20 cellular contexts compared by ENCODE assay signal in genomic region chr7:82859106-82859850, GRCh38.
DNase-seq lines count a peak whose midpoint lies in the region; ATAC-seq and TF ChIP-seq lines count a peak whose summit lies in the region.
"Had no signal": no experiment of that assay in that cellular context is flagged by ENCODE, and none has a peak within 500 bp of the region (broad histone marks: within the 10 kb centered on the region; RNA-seq: fewer than 3 reads in every experiment).

No MANE protein-coding gene starts in this region.

- H2BK15ac ChIP-seq in mesendoderm (replicated peaks; ENCODE audit: low read depth): no peak overlapping the region

- H3K79me1 ChIP-seq in mesendoderm (ENCODE audit: low read length): no peaks in the 10 kb centered on the region

- no peak overlapping the region for H3K4me3 Mint-ChIP-seq in stimulated activated effector memory CD8-positive, alpha-beta T cell treated with anti-CD3 and anti-CD28 coated beads, Interleukin-12 subunit alpha, Interleukin-12 subunit beta, amount 100 ng/mL, for 72 hours
- H3K4me3 Mint-ChIP-seq in stimulated activated naive CD8-positive, alpha-beta T cell treated with anti-CD3 and anti-CD28 coated beads, Interleukin-15, amount 100 ng/mL, for 72 hours: no peak overlapping the region
- H3K4me3 Mint-ChIP-seq: activated T-helper 17 cell treated with anti-CD3 and anti-CD28 coated beads, Interleukin-2, amount 50 U/mL, for 72 hours; B cell had no signal

- H3K4me3 ChIP-seq in MG63: no peak overlapping the region
- H3K4me3 ChIP-seq in mesendoderm (ENCODE audit: low read length): no peak overlapping the region
- no peak overlapping the region for H3K4me3 ChIP-seq in testis
- H3K4me3 ChIP-seq: ascending aorta, tibial nerve had no signal

- TF ChIP-seq POLR2A in testis (IDR thresholded peaks at IDR 0.05): no peak

- peak overlapping the region; percentile 21 for H2BK120ac ChIP-seq in mesendoderm (ENCODE audit: low read depth, low read length)

- intact Hi-C loops in testis (cut with DNase I; ENCODE audit: low total_unique reads): no loop called here

- H3K27me3 ChIP-seq in MG63 (no peaks in the 10 kb centered on the region), mesendoderm (ENCODE audit: insufficient read depth, low read length, poor library complexity) (no peaks in the 10 kb centered on the region), testis (no peaks in the 10 kb centered on the region)
- H3K27me3 ChIP-seq: ascending aorta, tibial nerve had no signal

- H3K27me3 Mint-ChIP-seq in stimulated activated naive CD8-positive, alpha-beta T cell treated with anti-CD3 and anti-CD28 coated beads, Interleukin-15, amount 100 ng/mL, for 72 hours: no peaks in the 10 kb centered on the region
- H3K27me3 Mint-ChIP-seq: activated T-helper 17 cell treated with anti-CD3 and anti-CD28 coated beads, Interleukin-2, amount 50 U/mL, for 72 hours; B cell; progenitor cell of endocrine pancreas had no signal

- no peak overlapping the region for H2AK5ac ChIP-seq in mesendoderm (ENCODE audit: low read length)

- H3K18ac ChIP-seq in mesendoderm (ENCODE audit: low read length): peak overlapping the region; percentile 18

- DNase-seq in EL (peak; percentile 67), MG63 (peak; percentile 1), cerebellar cortex (ENCODE audit: low spot score) (peak; percentile 22), mesendoderm (peak; percentile 63), testis (no peak), NCI-H526 (lab: John Stamatoyannopoulos, UW) (no peak)
- no peak for DNase-seq in stimulated activated effector memory CD8-positive, alpha-beta T cell treated with anti-CD3 and anti-CD28 coated beads, Interleukin-12 subunit alpha, Interleukin-12 subunit beta, amount 100 ng/mL, for 72 hours (ENCODE audit: low spot score in 2 of 2)
- DNase-seq in stimulated activated naive CD8-positive, alpha-beta T cell treated with anti-CD3 and anti-CD28 coated beads, Interleukin-15, amount 100 ng/mL, for 72 hours: no peak
- DNase-seq: activated CD4-positive, alpha-beta T cell treated with anti-CD3 and anti-CD28 coated beads, Interleukin-2, amount 50 U/mL, for 4 hours; effector memory CD4-positive, alpha-beta T cell; KBM-7; NCI-H2107; Right ventricle myocardium superior; stimulated activated CD4-positive, alpha-beta T cell treated with anti-CD3 and anti-CD28 coated beads, Interleukin-2, amount 100 ng/mL, for 24 hours; stimulated activated CD8-positive, alpha-beta memory T cell treated with anti-CD3 and anti-CD28 coated beads, Interleukin-4, amount 100 ng/mL, for 48 hours had no signal

- no peaks in the 10 kb centered on the region for H3K79me2 ChIP-seq in mesendoderm (ENCODE audit: control insufficient read depth, insufficient read depth, low read length)

- no peak for TF ChIP-seq CTCF in testis (IDR thresholded peaks at IDR 0.05)

- no peaks in the 10 kb centered on the region for H3K4me1 Mint-ChIP-seq in stimulated activated effector memory CD8-positive, alpha-beta T cell treated with anti-CD3 and anti-CD28 coated beads, Interleukin-12 subunit alpha, Interleukin-12 subunit beta, amount 100 ng/mL, for 72 hours
- no peaks in the 10 kb centered on the region for H3K4me1 Mint-ChIP-seq in stimulated activated naive CD8-positive, alpha-beta T cell treated with anti-CD3 and anti-CD28 coated beads, Interleukin-15, amount 100 ng/mL, for 72 hours
- H3K4me1 Mint-ChIP-seq: activated T-helper 17 cell treated with anti-CD3 and anti-CD28 coated beads, Interleukin-2, amount 50 U/mL, for 72 hours; B cell had no signal

- H3K23ac ChIP-seq in mesendoderm (ENCODE audit: low read length): no peak overlapping the region

- no peak overlapping the region for H3K27ac Mint-ChIP-seq in stimulated activated effector memory CD8-positive, alpha-beta T cell treated with anti-CD3 and anti-CD28 coated beads, Interleukin-12 subunit alpha, Interleukin-12 subunit beta, amount 100 ng/mL, for 72 hours
- H3K27ac Mint-ChIP-seq in stimulated activated naive CD8-positive, alpha-beta T cell treated with anti-CD3 and anti-CD28 coated beads, Interleukin-15, amount 100 ng/mL, for 72 hours: no peak overlapping the region
- H3K27ac Mint-ChIP-seq: activated T-helper 17 cell treated with anti-CD3 and anti-CD28 coated beads, Interleukin-2, amount 50 U/mL, for 72 hours; B cell; progenitor cell of endocrine pancreas had no signal

- ATAC-seq in stimulated activated effector memory CD8-positive, alpha-beta T cell treated with anti-CD3 and anti-CD28 coated beads, Interleukin-12 subunit alpha, Interleukin-12 subunit beta, amount 100 ng/mL, for 72 hours: no peak
- ATAC-seq in stimulated activated naive CD8-positive, alpha-beta T cell treated with anti-CD3 and anti-CD28 coated beads, Interleukin-15, amount 100 ng/mL, for 72 hours: no peak
- ATAC-seq: activated T-helper 17 cell treated with anti-CD3 and anti-CD28 coated beads, Interleukin-2, amount 50 U/mL, for 72 hours had no signal

- H3K4me2 ChIP-seq in mesendoderm (ENCODE audit: low read length): no peak overlapping the region

- H3K9me3 ChIP-seq in MG63 (no peaks in the 10 kb centered on the region), testis (no peaks in the 10 kb centered on the region)
- H3K9me3 ChIP-seq: ascending aorta, tibial nerve had no signal

- no peak overlapping the region for H4K5ac ChIP-seq in mesendoderm (ENCODE audit: low read length)

- H2BK5ac ChIP-seq in mesendoderm (ENCODE audit: low read length): no peak overlapping the region

- H3K4me1 ChIP-seq in mesendoderm (ENCODE audit: control insufficient read depth, low read depth, low read length) (no peaks in the 10 kb centered on the region), testis (no peaks in the 10 kb centered on the region)
- H3K4me1 ChIP-seq: ascending aorta, tibial nerve had no signal

- H3K4ac ChIP-seq in mesendoderm (ENCODE audit: low read depth, low read length): no peak overlapping the region

- no CpG with 5 or more reads among the region's 1 CpG for WGBS in mesendoderm (ENCODE audit: extremely low coverage, insufficient coverage, low lambda C conversion rate)
- 70 to 84% methylated on average over 1 of the region's 1 CpG for WGBS in testis, 2 donors

- H3K36me3 Mint-ChIP-seq in stimulated activated effector memory CD8-positive, alpha-beta T cell treated with anti-CD3 and anti-CD28 coated beads, Interleukin-12 subunit alpha, Interleukin-12 subunit beta, amount 100 ng/mL, for 72 hours: no peaks in the 10 kb centered on the region

- H3K36me3 ChIP-seq in MG63 (no peaks in the 10 kb centered on the region), mesendoderm (ENCODE audit: control insufficient read depth, insufficient read depth, low read length) (no peaks in the 10 kb centered on the region), testis (ENCODE audit: low read depth, missing control alignments) (no peaks in the 10 kb centered on the region)
- H3K36me3 ChIP-seq: ascending aorta, tibial nerve had no signal

- H3K27ac ChIP-seq in mesendoderm (ENCODE audit: low read depth, low read length) (no peak overlapping the region), testis (no peak overlapping the region)
- H3K27ac ChIP-seq: ascending aorta, tibial nerve had no signal

- H3K56ac ChIP-seq in mesendoderm (ENCODE audit: low read length): no peak overlapping the region

- peaks cover 17% of the 10 kb centered on the region for H3K9me3 Mint-ChIP-seq in stimulated activated effector memory CD8-positive, alpha-beta T cell treated with anti-CD3 and anti-CD28 coated beads, Interleukin-12 subunit alpha, Interleukin-12 subunit beta, amount 100 ng/mL, for 72 hours
- H3K9me3 Mint-ChIP-seq in stimulated activated naive CD8-positive, alpha-beta T cell treated with anti-CD3 and anti-CD28 coated beads, Interleukin-15, amount 100 ng/mL, for 72 hours: peaks cover 0 to 7% of the 10 kb centered on the region in 2 donors

- no peak overlapping the region for H4K8ac ChIP-seq in mesendoderm (ENCODE audit: low read depth, low read length)

- no peak overlapping the region for H3K9ac ChIP-seq in mesendoderm (ENCODE audit: low read length)

Comparison
In these comparisons a context has a peak if more than half of its experiments do, and no peak if none do; other contexts are left out.
1. DNase-seq: peak in EL (single experiment), MG63 (single experiment), cerebellar cortex (single experiment) and mesendoderm (single experiment); none in stimulated activated effector memory CD8-positive, alpha-beta T cell treated with anti-CD3 and anti-CD28 coated beads, Interleukin-12 subunit alpha, Interleukin-12 subunit beta, amount 100 ng/mL, for 72 hours (0 of 2), stimulated activated naive CD8-positive, alpha-beta T cell treated with anti-CD3 and anti-CD28 coated beads, Interleukin-15, amount 100 ng/mL, for 72 hours (0 of 2), testis (single experiment) and NCI-H526 (0 of 2).